9 cellular contexts compared by ENCODE assay signal in the genomic region with DNA sequence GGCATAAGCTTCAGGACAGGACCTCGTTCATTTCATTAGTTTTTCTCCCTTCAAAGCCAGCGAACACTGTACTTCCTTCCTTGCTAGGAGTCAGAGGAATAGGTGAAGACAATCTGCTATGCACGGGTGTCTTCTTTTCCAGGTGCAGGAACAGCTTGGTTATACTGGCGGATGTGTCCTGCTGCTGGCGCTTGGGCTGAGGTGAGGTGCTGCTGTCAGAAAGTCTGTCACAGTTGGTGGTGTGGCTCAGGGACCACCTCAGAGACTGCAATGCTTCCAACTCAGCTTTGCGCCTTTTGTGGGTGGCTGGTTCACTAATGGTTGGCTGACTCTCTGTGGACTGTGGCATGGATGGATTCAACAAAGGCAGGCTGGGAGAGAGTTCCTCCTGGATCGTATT.
"Had no signal": no experiment of that assay in that cellular context is flagged by ENCODE, and none has a peak within 500 bp of the region (broad histone marks: within the 10 kb centered on the region; RNA-seq: fewer than 3 reads in every experiment).

No MANE protein-coding gene starts in this region.

- H3K4me2 ChIP-seq: KMS-11 had no signal

- H3K9me3 ChIP-seq: HAP-1 had no signal

- H3K9ac ChIP-seq: GM23248, KMS-11 had no signal

- H3K4me3 ChIP-seq: GM23248, HAP-1 had no signal

- ATAC-seq: HCT116 had no signal

- H2AFZ ChIP-seq: GM23248 had no signal

- DNase-seq: GM23248, H7, HFFc6, IMR-90, KBM-7 had no signal

- H3K36me3 ChIP-seq: HAP-1 had no signal

- FAIRE-seq: HTR-8/SVneo had no signal

- H3K27ac ChIP-seq: GM23248, KMS-11 had no signal
